Comparison of ENCODE assay signal across 30 cellular contexts in genomic region chr10:123356101-123356500, GRCh38.
"Had no signal": no experiment of that assay in that cellular context is flagged by ENCODE, and none has a peak within 500 bp of the region (broad histone marks: within the 10 kb centered on the region; RNA-seq: fewer than 3 reads in every experiment).

No MANE protein-coding gene starts in this region.

- H3K4me3 Mint-ChIP-seq: activated CD4-positive, alpha-beta T cell treated with anti-CD3 and anti-CD28 coated beads, Interleukin-2, amount 10 ng/mL, durations not matched to agents 24 days and 14 days; activated CD8-positive, alpha-beta T cell treated with anti-CD3 and anti-CD28 coated beads for 36 hours; activated naive CD8-positive, alpha-beta T cell treated with anti-CD3 and anti-CD28 coated beads for 36 hours; activated T-cell treated with anti-CD3 and anti-CD28 coated beads, Interleukin-2, amount 50 U/mL, for 72 hours; activated T-helper 17 cell treated with anti-CD3 and anti-CD28 coated beads, Interleukin-2, amount 50 U/mL, for 72 hours had no signal

- H3K27ac Mint-ChIP-seq: activated CD4-positive, alpha-beta T cell treated with anti-CD3 and anti-CD28 coated beads, Interleukin-2, amount 10 ng/mL, durations not matched to agents 24 days and 14 days; activated CD8-positive, alpha-beta T cell treated with anti-CD3 and anti-CD28 coated beads for 36 hours; activated naive CD8-positive, alpha-beta T cell treated with anti-CD3 and anti-CD28 coated beads for 36 hours; activated T-cell treated with anti-CD3 and anti-CD28 coated beads, Interleukin-2, amount 50 U/mL, for 72 hours; activated T-helper 17 cell treated with anti-CD3 and anti-CD28 coated beads, Interleukin-2, amount 50 U/mL, for 72 hours had no signal

- H3K27ac ChIP-seq: body of pancreas, breast epithelium, Peyer's patch, RWPE1 had no signal

- H3K4me1 Mint-ChIP-seq: activated CD4-positive, alpha-beta T cell treated with anti-CD3 and anti-CD28 coated beads, Interleukin-2, amount 10 ng/mL, durations not matched to agents 24 days and 14 days; activated naive CD8-positive, alpha-beta T cell treated with anti-CD3 and anti-CD28 coated beads for 36 hours; activated T-helper 17 cell treated with anti-CD3 and anti-CD28 coated beads, Interleukin-2, amount 50 U/mL, for 72 hours had no signal

- H3K27me3 Mint-ChIP-seq: activated naive CD8-positive, alpha-beta T cell treated with anti-CD3 and anti-CD28 coated beads for 36 hours; activated T-helper 17 cell treated with anti-CD3 and anti-CD28 coated beads, Interleukin-2, amount 50 U/mL, for 72 hours had no signal

- H3K36me3 ChIP-seq: breast epithelium, Peyer's patch had no signal

- H3K27me3 ChIP-seq: body of pancreas, breast epithelium, Peyer's patch had no signal

- H3K9me3 Mint-ChIP-seq: activated CD4-positive, alpha-beta T cell treated with anti-CD3 and anti-CD28 coated beads, Interleukin-2, amount 10 ng/mL, durations not matched to agents 24 days and 14 days; activated CD8-positive, alpha-beta T cell treated with anti-CD3 and anti-CD28 coated beads for 36 hours; activated naive CD8-positive, alpha-beta T cell treated with anti-CD3 and anti-CD28 coated beads for 36 hours; activated T-cell treated with anti-CD3 and anti-CD28 coated beads, Interleukin-2, amount 50 U/mL, for 72 hours; activated T-helper 17 cell treated with anti-CD3 and anti-CD28 coated beads, Interleukin-2, amount 50 U/mL, for 72 hours had no signal

- H3K4me1 ChIP-seq: body of pancreas, breast epithelium, Peyer's patch had no signal

- H3K9me3 ChIP-seq: body of pancreas, breast epithelium, Peyer's patch had no signal

- ATAC-seq: activated CD8-positive, alpha-beta T cell treated with anti-CD3 and anti-CD28 coated beads for 36 hours; activated T-cell treated with anti-CD3 and anti-CD28 coated beads, Interleukin-2, amount 50 U/mL, for 72 hours; activated T-helper 17 cell treated with anti-CD3 and anti-CD28 coated beads, Interleukin-2, amount 50 U/mL, for 72 hours; body of pancreas; PC-3; Right ventricle myocardium inferior had no signal

- H3K4me3 ChIP-seq: body of pancreas, breast epithelium, Peyer's patch had no signal

- H3K36me3 Mint-ChIP-seq: activated naive CD8-positive, alpha-beta T cell treated with anti-CD3 and anti-CD28 coated beads for 36 hours had no signal

- DNase-seq: activated CD4-positive, alpha-beta T cell treated with anti-CD3 and anti-CD28 coated beads, Interleukin-2, amount 10 ng/mL, durations not matched to agents 24 days and 14 days; activated CD4-positive, alpha-beta T cell treated with anti-CD3 and anti-CD28 coated beads, Interleukin-2, amount 50 U/mL, for 4 hours; activated CD8-positive, alpha-beta T cell treated with anti-CD3 and anti-CD28 coated beads for 36 hours; activated effector memory CD4-positive, alpha-beta T cell treated with anti-CD3 and anti-CD28 coated beads, Interleukin-2, amount 50 U/mL, for 16 hours; activated naive CD4-positive, alpha-beta T cell; activated naive CD4-positive, alpha-beta T cell treated with anti-CD3 and anti-CD28 coated beads, Interleukin-2, amount 50 U/mL, for 16 hours; activated naive CD8-positive, alpha-beta T cell treated with anti-CD3 and anti-CD28 coated beads for 36 hours; activated T-cell treated with anti-CD3 and anti-CD28 coated beads, Interleukin-2, amount 50 U/mL, for 1 hour; activated T-cell treated with anti-CD3 and anti-CD28 coated beads, Interleukin-2, amount 50 U/mL, for 72 hours; amniotic stem cell; body of pancreas; NCI-H1105; NCI-H1417 treated with DMSO at 0.1 percent for 48 hours; NCI-H1694; NCI-H1930; NCI-H2081 treated with DMSO at 0.1 percent for 48 hours; NCI-H345; NCI-H524 treated with DMSO at 0.1 percent for 48 hours; NK-92 treated with Interleukin-12 subunit alpha and Interleukin-12 subunit beta, amount 100 ng/mL, for 24 hours; PC-3; Peyer's patch; SIG-M5; SW 1271; T-helper 1 cell; T-helper 2 cell; T-helper 9 cell had no signal
